ENCODE assay signal across 28 cellular contexts in the genomic region with DNA sequence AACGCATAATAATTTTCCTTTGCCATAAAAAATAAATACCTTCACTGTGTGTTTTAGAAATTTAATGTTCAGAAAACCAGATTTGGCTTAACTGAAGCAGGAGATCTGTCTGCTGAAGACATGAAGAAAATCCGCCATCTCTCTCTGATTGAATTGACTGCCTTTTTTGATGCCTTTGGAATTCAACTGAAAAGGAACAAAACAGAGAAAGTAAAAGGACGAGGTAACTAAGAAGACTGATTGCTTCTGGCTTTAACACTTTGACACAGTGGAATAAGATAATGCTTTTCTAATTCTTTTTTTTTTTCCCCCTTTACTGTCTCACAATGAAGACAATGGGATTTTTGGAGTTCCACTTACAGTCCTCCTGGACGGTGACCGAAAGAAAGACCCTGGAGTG.
"Had no signal": no experiment of that assay in that cellular context is flagged by ENCODE, and none has a peak within 500 bp of the region (broad histone marks: within the 10 kb centered on the region; RNA-seq: fewer than 3 reads in every experiment).

No MANE protein-coding gene starts in this region.

- H3K9ac ChIP-seq: parathyroid adenoma had no signal

- H3K27me3 Mint-ChIP-seq: progenitor cell of endocrine pancreas; stimulated activated naive B cell treated with anti-CD40 and anti-IgM and Interleukin-4, amounts not matched to agents 10 μg/mL and 1 μg/mL and 100 μg/mL, for 72 hours; stimulated activated naive CD8-positive, alpha-beta T cell treated with anti-CD3 and anti-CD28 coated beads, Interleukin-15, Interleukin-2, amounts not matched to agents 100 ng/mL and 50 ng/mL, for 24 hours had no signal

- H3K36me3 ChIP-seq: ovary, right lobe of liver, sigmoid colon, thoracic aorta, thyroid gland, vagina had no signal

- H3K4me3 Mint-ChIP-seq: natural killer cell treated with Interleukin-12 subunit alpha and Interleukin-12 subunit beta and Interleukin-15 and Interleukin-18, amount 100 ng/mL, for 72 hours; nephron progenitor cell; neural crest cell; stimulated activated effector memory CD8-positive, alpha-beta T cell treated with anti-CD3 and anti-CD28 coated beads, Interleukin-12 subunit alpha, Interleukin-12 subunit beta, amount 100 ng/mL, for 72 hours; stimulated activated naive B cell treated with anti-CD40 and anti-IgM and Interleukin-4, amounts not matched to agents 10 μg/mL and 1 μg/mL and 100 μg/mL, for 72 hours; stimulated activated naive CD8-positive, alpha-beta T cell treated with anti-CD3 and anti-CD28 coated beads, Interleukin-15, Interleukin-2, amounts not matched to agents 100 ng/mL and 50 ng/mL, for 24 hours had no signal

- ATAC-seq: natural killer cell treated with Interleukin-12 subunit alpha and Interleukin-12 subunit beta and Interleukin-15 and Interleukin-18, amount 100 ng/mL, for 72 hours; psoas muscle; right cardiac atrium; right lobe of liver; stimulated activated effector memory CD8-positive, alpha-beta T cell treated with anti-CD3 and anti-CD28 coated beads, Interleukin-12 subunit alpha, Interleukin-12 subunit beta, amount 100 ng/mL, for 72 hours; stimulated activated naive B cell treated with anti-CD40 and anti-IgM and Interleukin-4, amounts not matched to agents 10 μg/mL and 1 μg/mL and 100 μg/mL, for 72 hours had no signal

- H3K9me3 Mint-ChIP-seq: nephron progenitor cell; neural crest cell; stimulated activated effector memory CD8-positive, alpha-beta T cell treated with anti-CD3 and anti-CD28 coated beads, Interleukin-12 subunit alpha, Interleukin-12 subunit beta, amount 100 ng/mL, for 72 hours; stimulated activated naive CD8-positive, alpha-beta T cell treated with anti-CD3 and anti-CD28 coated beads, Interleukin-15, Interleukin-2, amounts not matched to agents 100 ng/mL and 50 ng/mL, for 24 hours had no signal

- H3K27ac ChIP-seq: ovary, parathyroid adenoma, psoas muscle, right lobe of liver, sigmoid colon, stomach, thoracic aorta, thyroid gland, tibial nerve, upper lobe of left lung, vagina had no signal

- H3K4me1 ChIP-seq: parathyroid adenoma, psoas muscle, right lobe of liver, stomach, upper lobe of left lung, vagina had no signal

- H3K9me3 ChIP-seq: ovary, psoas muscle, right lobe of liver, sigmoid colon, stomach, thoracic aorta, thyroid gland, tibial nerve, upper lobe of left lung, vagina had no signal

- H3K27ac Mint-ChIP-seq: natural killer cell treated with Interleukin-12 subunit alpha and Interleukin-12 subunit beta and Interleukin-15 and Interleukin-18, amount 100 ng/mL, for 72 hours; nephron progenitor cell; stimulated activated effector memory CD8-positive, alpha-beta T cell treated with anti-CD3 and anti-CD28 coated beads, Interleukin-12 subunit alpha, Interleukin-12 subunit beta, amount 100 ng/mL, for 72 hours; stimulated activated naive B cell treated with anti-CD40 and anti-IgM and Interleukin-4, amounts not matched to agents 10 μg/mL and 1 μg/mL and 100 μg/mL, for 72 hours; stimulated activated naive CD8-positive, alpha-beta T cell treated with anti-CD3 and anti-CD28 coated beads, Interleukin-15, Interleukin-2, amounts not matched to agents 100 ng/mL and 50 ng/mL, for 24 hours had no signal

- H3K79me2 ChIP-seq: parathyroid adenoma had no signal

- H3K4me1 Mint-ChIP-seq: stimulated activated effector memory CD8-positive, alpha-beta T cell treated with anti-CD3 and anti-CD28 coated beads, Interleukin-12 subunit alpha, Interleukin-12 subunit beta, amount 100 ng/mL, for 72 hours; stimulated activated naive B cell treated with anti-CD40 and anti-IgM and Interleukin-4, amounts not matched to agents 10 μg/mL and 1 μg/mL and 100 μg/mL, for 72 hours had no signal

- H3K27me3 ChIP-seq: ovary, right lobe of liver, sigmoid colon, stomach, thyroid gland, tibial nerve, upper lobe of left lung, vagina had no signal

- DNase-seq: nephron progenitor cell; occipital lobe; ovary; posterior cingulate gyrus; psoas muscle; right cardiac atrium; right lobe of liver; sigmoid colon; small intestine; stimulated activated CD4-positive, alpha-beta T cell treated with anti-CD3 and anti-CD28 coated beads, Interleukin-15, amount 100 ng/mL, for 24 hours; stimulated activated CD4-positive, alpha-beta T cell treated with anti-CD3 and anti-CD28 coated beads, Interleukin-2, amount 100 ng/mL, for 24 hours; stimulated activated CD4-positive, alpha-beta T cell treated with anti-CD3 and anti-CD28 coated beads, Interleukin-2, amount 100 ng/mL, for 48 hours; stimulated activated CD4-positive, alpha-beta T cell treated with anti-CD3 and anti-CD28 coated beads, Interleukin-4, amount 100 ng/mL, for 24 hours; stimulated activated naive B cell treated with anti-CD40 and anti-IgM and Interleukin-4, amounts not matched to agents 10 μg/mL and 1 μg/mL and 100 μg/mL, for 72 hours; stimulated activated naive CD4-positive, alpha-beta T cell treated with Interleukin-2 at 50 U/mL for 16 hours; stomach; thyroid gland; trophoblast cell; upper lobe of left lung had no signal

- H3K4me3 ChIP-seq: ovary, psoas muscle, right lobe of liver, sigmoid colon, stomach, thoracic aorta, thyroid gland, tibial nerve, upper lobe of left lung, vagina had no signal

- H2AFZ ChIP-seq: parathyroid adenoma had no signal

- H3K36me3 Mint-ChIP-seq: natural killer cell treated with Interleukin-12 subunit alpha and Interleukin-12 subunit beta and Interleukin-15 and Interleukin-18, amount 100 ng/mL, for 72 hours; stimulated activated effector memory CD8-positive, alpha-beta T cell treated with anti-CD3 and anti-CD28 coated beads, Interleukin-12 subunit alpha, Interleukin-12 subunit beta, amount 100 ng/mL, for 72 hours; stimulated activated naive B cell treated with anti-CD40 and anti-IgM and Interleukin-4, amounts not matched to agents 10 μg/mL and 1 μg/mL and 100 μg/mL, for 72 hours had no signal
